ENCODE assay signal across 14 cellular contexts in genomic region chr2:169735623-169736022, GRCh38. TPM values are rescaled to one million over a fixed set of nuclear protein-coding genes. Genes with fewer than 3 reads are reported as not detected.
DNase-seq lines count a peak whose midpoint lies in the region; ATAC-seq and TF ChIP-seq lines count a peak whose summit lies in the region.
"Had no signal": no experiment of that assay in that cellular context is flagged by ENCODE, and none has a peak within 500 bp of the region (broad histone marks: within the 10 kb centered on the region; RNA-seq: fewer than 3 reads in every experiment).

No MANE protein-coding gene starts in this region.

- no peak for TF ChIP-seq POLR2A in thyroid gland (IDR thresholded peaks at IDR 0.05)
- TF ChIP-seq POLR2A in tibial nerve (IDR thresholded peaks at IDR 0.05) = no peak

- TF ChIP-seq CTCF in endodermal cell (conservative IDR thresholded peaks at IDR 0.05) (no peak), psoas muscle (IDR thresholded peaks at IDR 0.05) (no peak), thyroid gland (IDR thresholded peaks at IDR 0.05) (no peak), tibial nerve (IDR thresholded peaks at IDR 0.05) (no peak)

- peak overlapping the region; percentile 76 for H3K4me3 Mint-ChIP-seq in activated T-cell treated with anti-CD3 and anti-CD28 coated beads, Interleukin-2, amount 50 U/mL, for 24 hours
- peak overlapping the region; percentile 88 for H3K4me3 Mint-ChIP-seq in endodermal cell

- intact Hi-C loops in psoas muscle (cut with DNase I) (no loop called here), thyroid gland (cut with DNase I) (no loop called here)

- H3K9me3 ChIP-seq in endodermal cell (ENCODE audit: control insufficient read depth, low read length) = no peaks in the 10 kb centered on the region
- H3K9me3 ChIP-seq in psoas muscle = no peaks in the 10 kb centered on the region
- H3K9me3 ChIP-seq in thyroid gland = no peaks in the 10 kb centered on the region
- no peaks in the 10 kb centered on the region for H3K9me3 ChIP-seq in tibial nerve
- H3K9me3 ChIP-seq: upper lobe of left lung had no signal

- H3K4me3 ChIP-seq in endodermal cell (ENCODE audit: low read length) (peak overlapping the region; percentile 94), psoas muscle (peak overlapping the region; percentile 90), thyroid gland (replicated peaks in 1 of 3) (no peak overlapping the region), tibial nerve (no peak overlapping the region)

- no peaks in the 10 kb centered on the region for H3K9me3 Mint-ChIP-seq in activated T-cell treated with anti-CD3 and anti-CD28 coated beads, Interleukin-2, amount 50 U/mL, for 24 hours
- H3K9me3 Mint-ChIP-seq in endodermal cell = peaks cover 8% of the 10 kb centered on the region

- no peak overlapping the region for H3K27ac ChIP-seq in endodermal cell (ENCODE audit: low read depth, low read length)
- peak overlapping the region; percentile 41 for H3K27ac ChIP-seq in psoas muscle
- no peak overlapping the region for H3K27ac ChIP-seq in thyroid gland
- H3K27ac ChIP-seq in tibial nerve = no peak overlapping the region

- TF ChIP-seq EP300 in tibial nerve (IDR thresholded peaks at IDR 0.05) = no peak

- no peak for ATAC-seq in psoas muscle

- H3K27me3 ChIP-seq in endodermal cell (ENCODE audit: control insufficient read depth, insufficient read depth, low read length, poor library complexity, severe bottlenecking) (peaks cover 8% of the 10 kb centered on the region), psoas muscle (ENCODE audit: insufficient read depth in 3 of 3, low read length in 2 of 3) (no peaks in the 10 kb centered on the region), thyroid gland (no peaks in the 10 kb centered on the region), tibial nerve (no peaks in the 10 kb centered on the region)
- H3K27me3 ChIP-seq: upper lobe of left lung had no signal

- peaks cover 51% of the 10 kb centered on the region for H3K27me3 Mint-ChIP-seq in activated T-cell treated with anti-CD3 and anti-CD28 coated beads, Interleukin-2, amount 50 U/mL, for 24 hours
- peaks cover 16% of the 10 kb centered on the region for H3K27me3 Mint-ChIP-seq in endodermal cell (ENCODE audit: insufficient read depth)

- DNase-seq in activated T-cell treated with anti-CD3 and anti-CD28 coated beads, Interleukin-2, amount 50 U/mL, for 24 hours = no peak
- no peak for DNase-seq in activated T-cell treated with anti-CD3 and anti-CD28 coated beads, Interleukin-2, amount 50 U/mL, for 1 hour
- DNase-seq in NCI-H69 (lab: John Stamatoyannopoulos, UW) (peak; percentile 45), endodermal cell (no peak), psoas muscle (no peak), thyroid gland (no peak), tibial nerve (ENCODE audit: low spot score in 2 of 2) (no peak), HK-2 (ENCODE audit: unreplicated experiment) (no peak)
- DNase-seq: Kasumi-1, NCI-H2171, T-helper 9 cell, upper lobe of left lung had no signal

- H3K36me3 Mint-ChIP-seq in activated T-cell treated with anti-CD3 and anti-CD28 coated beads, Interleukin-2, amount 50 U/mL, for 24 hours (ENCODE audit: low read depth) = peaks cover 2% of the 10 kb centered on the region
- peaks cover 27% of the 10 kb centered on the region for H3K36me3 Mint-ChIP-seq in endodermal cell (ENCODE audit: low read depth)

- no peak overlapping the region for H3K9ac ChIP-seq in endodermal cell (ENCODE audit: extremely low read depth, low read length, poor library complexity, severe bottlenecking)

- WGBS in endodermal cell (ENCODE audit: insufficient coverage in 1 of 2, insufficient read length in 1 of 2), 2 experiments = 87 to 90% methylated on average over 3 to 4 of the region's 4 CpGs
- 79 to 85% (median 83%) methylated on average over 4 of the region's 4 CpGs for WGBS in psoas muscle, 3 donors
- WGBS in thyroid gland, 2 donors = 89 to 96% methylated on average over 4 of the region's 4 CpGs
- 92 to 96% methylated on average over 4 of the region's 4 CpGs for WGBS in tibial nerve, 2 donors

- H3K27ac Mint-ChIP-seq in activated T-cell treated with anti-CD3 and anti-CD28 coated beads, Interleukin-2, amount 50 U/mL, for 24 hours = no peak overlapping the region
- no peak overlapping the region for H3K27ac Mint-ChIP-seq in endodermal cell

- H3K4me1 ChIP-seq in endodermal cell (ENCODE audit: control insufficient read depth, insufficient read depth, low read length) (peaks cover 5% of the 10 kb centered on the region), psoas muscle (peaks cover 9% of the 10 kb centered on the region), thyroid gland (peaks cover 0 to 6% of the 10 kb centered on the region in 2 donors), tibial nerve (peaks cover 0 to 14% (median 3%) of the 10 kb centered on the region in 4 donors)

- H3K4me1 Mint-ChIP-seq in activated T-cell treated with anti-CD3 and anti-CD28 coated beads, Interleukin-2, amount 50 U/mL, for 24 hours (ENCODE audit: low read depth) = peaks cover 17% of the 10 kb centered on the region
- H3K4me1 Mint-ChIP-seq in endodermal cell = peaks cover 29% of the 10 kb centered on the region

- H3K36me3 ChIP-seq in endodermal cell (ENCODE audit: control insufficient read depth, insufficient read depth, low read length) (peaks cover 9% of the 10 kb centered on the region), psoas muscle (ENCODE audit: insufficient read depth in 1 of 2, low read depth in 1 of 2) (no peaks in the 10 kb centered on the region), thyroid gland (no peaks in the 10 kb centered on the region), tibial nerve (no peaks in the 10 kb centered on the region)
- H3K36me3 ChIP-seq: upper lobe of left lung had no signal

RNA-seq across cellular contexts. Expression of gene KLHL23, which starts 2.0 kb away (rescaled TPM):
- 10 to 100 TPM; 43.4 to 61.9 TPM for total RNA-seq in endodermal cell
- 53.5 TPM for polyA plus RNA-seq in endodermal cell (2013, experiment 1 of 2)
- polyA plus RNA-seq in endodermal cell (2013, experiment 2 of 2) = 51.0 TPM
- 1 to 10 TPM; 4.4 to 8.9 (median 7.6) TPM for total RNA-seq in psoas muscle
- polyA plus RNA-seq in psoas muscle = 1 to 10 TPM; 2.6 to 7.9 (median 4.8) TPM
- total RNA-seq in thyroid gland = 10 to 100 TPM in 2 of 4 donors, 1 to 10 TPM in 2; 7.2 to 14.0 (median 10.3) TPM
- total RNA-seq in tibial nerve = 10 to 100 TPM in 1 of 4 donors, 1 to 10 TPM in 3; 3.9 to 17.2 (median 7.8) TPM

RNA-seq across cellular contexts. Expression of gene PHOSPHO2, which starts 41.4 kb away (rescaled TPM):
- total RNA-seq in endodermal cell (1 to 10 TPM; 6.3 to 7.3 TPM), psoas muscle (1 to 10 TPM in 3 of 4 donors, under 1 TPM in 1; 0.86 to 2.3 (median 1.4) TPM), thyroid gland (10 to 100 TPM; 12.1 to 20.0 (median 13.2) TPM), tibial nerve (10 to 100 TPM in 1 of 4 donors, 1 to 10 TPM in 3; 7.1 to 17.3 (median 7.6) TPM)
- 6.6 TPM for polyA plus RNA-seq in endodermal cell (2013, experiment 1 of 2)
- 6.5 TPM for polyA plus RNA-seq in endodermal cell (2013, experiment 2 of 2)
- 1 to 10 TPM; 1.6 to 7.5 (median 1.9) TPM for polyA plus RNA-seq in psoas muscle

RNA-seq across cellular contexts. Expression of gene CFAP210, which starts 41.4 kb away (rescaled TPM):
- total RNA-seq in endodermal cell = 1 to 10 TPM in 1 of 2 donors, under 1 TPM in 1; 0.70 to 1.9 TPM
- polyA plus RNA-seq in endodermal cell (2013, experiment 1 of 2) = 1.2 TPM
- 1.7 TPM for polyA plus RNA-seq in endodermal cell (2013, experiment 2 of 2)
- total RNA-seq in psoas muscle = not detected
- under 1 TPM in 2 of 3 donors, not detected in 1; 0.03 to 0.04 TPM for polyA plus RNA-seq in psoas muscle
- total RNA-seq in thyroid gland = 1 to 10 TPM in 2 of 4 donors, not detected in 2; 1.6 TPM
- total RNA-seq in tibial nerve = under 1 TPM in 2 of 4 donors, not detected in 2; 0.60 to 0.87 TPM
- polyA plus RNA-seq: AG04450, smooth muscle cell had no signal

Comparison
In these comparisons a context has a peak if more than half of its experiments do, and no peak if none do; other contexts are left out.
1. H3K4me3 ChIP-seq: peak in endodermal cell (single experiment) and psoas muscle (single experiment); none in thyroid gland (0 of 3) and tibial nerve (0 of 4).